In genomic region chr1:10779201-10779600, GRCh38 we compare ENCODE assay signal across 1 cellular context.
TF ChIP-seq lines count a peak whose summit lies in the region.

No MANE protein-coding gene starts in this region.

TF ChIP-seq in GM23338, 12 proteins besides CTCF, POLR2A, EP300 and RAD21 (continued from another document):
- TF ChIP-seq ZNF114 (CRISPR knock-in tag; IDR thresholded peaks at IDR 0.05) (no peak), POLR2AphosphoS5 (IDR thresholded peaks at IDR 0.05; ENCODE audit: low read depth) (no peak), JUNB (IDR thresholded peaks at IDR 0.05; ENCODE audit: unreplicated experiment) (no peak), STAT1 (IDR thresholded peaks at IDR 0.05; ENCODE audit: unreplicated experiment) (no peak), ETS1 (IDR thresholded peaks at IDR 0.05) (no peak)
TF ChIP-seq in GM23338: peak in this region for 0.
